In genomic region chr7:129208667-129209066, GRCh38 we compare ENCODE assay signal across 24 cellular contexts.
"Had no signal": no experiment of that assay in that cellular context is flagged by ENCODE, and none has a peak within 500 bp of the region (broad histone marks: within the 10 kb centered on the region; RNA-seq: fewer than 3 reads in every experiment).

No MANE protein-coding gene starts in this region.

- DNase-seq: effector memory CD4-positive, alpha-beta T cell; gastrocnemius medialis; heart right ventricle; hypothalamus; lower lobe of right lung; nucleus accumbens; pancreas; right cardiac atrium; stimulated activated CD4-positive, alpha-beta T cell treated with anti-CD3 and anti-CD28 coated beads, Interleukin-2, amount 100 ng/mL, for 48 hours; stimulated activated naive CD8-positive, alpha-beta T cell treated with anti-CD3 and anti-CD28 coated beads, Interleukin-15, Interleukin-2, amounts not matched to agents 100 U/mL and 50 U/mL, for 24 hours had no signal

- H3K36me3 Mint-ChIP-seq: memory B cell; natural killer cell treated with Interleukin-12 subunit alpha and Interleukin-12 subunit beta and Interleukin-15 and Interleukin-18, amount 100 ng/mL, for 72 hours had no signal

- ATAC-seq: gastrocnemius medialis; heart right ventricle; left lung; lower lobe of right lung; pancreas; right cardiac atrium; stimulated activated naive CD8-positive, alpha-beta T cell treated with anti-CD3 and anti-CD28 coated beads, Interleukin-15, Interleukin-2, amounts not matched to agents 100 U/mL and 50 U/mL, for 24 hours had no signal

- H2AFZ ChIP-seq: neural progenitor cell had no signal

- H3K9ac ChIP-seq: neural progenitor cell had no signal

- H3K27ac ChIP-seq: esophagus muscularis mucosa, gastrocnemius medialis, heart right ventricle, left lung, lower lobe of right lung, neural progenitor cell, pancreas, suprapubic skin, thyroid gland had no signal

- H3K4me1 ChIP-seq: left lung, lower lobe of right lung, neural progenitor cell, pancreas, suprapubic skin, thyroid gland had no signal

- H3K27me3 Mint-ChIP-seq: memory B cell, progenitor cell of endocrine pancreas, type B pancreatic cell had no signal

- H3K27ac Mint-ChIP-seq: memory B cell; mesothelial cell of epicardium; natural killer cell treated with Interleukin-12 subunit alpha and Interleukin-12 subunit beta and Interleukin-15 and Interleukin-18, amount 100 ng/mL, for 72 hours; neural progenitor cell; progenitor cell of endocrine pancreas; type B pancreatic cell had no signal

- H3K9me3 Mint-ChIP-seq: memory B cell; mesothelial cell of epicardium; natural killer cell treated with Interleukin-12 subunit alpha and Interleukin-12 subunit beta and Interleukin-15 and Interleukin-18, amount 100 ng/mL, for 72 hours; neural progenitor cell; type B pancreatic cell had no signal

- H3K36me3 ChIP-seq: gastrocnemius medialis, left lung, lower lobe of right lung, neural progenitor cell, pancreas had no signal

- H3K4me1 Mint-ChIP-seq: mesothelial cell of epicardium had no signal

- H3K4me3 Mint-ChIP-seq: memory B cell; mesothelial cell of epicardium; natural killer cell treated with Interleukin-12 subunit alpha and Interleukin-12 subunit beta and Interleukin-15 and Interleukin-18, amount 100 ng/mL, for 72 hours; neural progenitor cell; type B pancreatic cell had no signal

- H3K9me3 ChIP-seq: esophagus muscularis mucosa, gastrocnemius medialis, heart right ventricle, left lung, lower lobe of right lung, pancreas, suprapubic skin, thyroid gland had no signal

- FAIRE-seq: endometrium, islet of Langerhans, pancreas, urothelium cell line had no signal

- H3K4me3 ChIP-seq: esophagus muscularis mucosa, gastrocnemius medialis, heart right ventricle, left lung, lower lobe of right lung, neural progenitor cell, pancreas, smooth muscle cell, suprapubic skin, thyroid gland had no signal

- H3K4me2 ChIP-seq: neural progenitor cell, smooth muscle cell had no signal

- H3K27me3 ChIP-seq: esophagus muscularis mucosa, gastrocnemius medialis, heart right ventricle, neural progenitor cell, pancreas, suprapubic skin, thyroid gland had no signal
